In genomic region chr14:59278111-59278510, GRCh38 we compare ENCODE assay signal across 10 cellular contexts.
DNase-seq lines count a peak whose midpoint lies in the region; ATAC-seq and TF ChIP-seq lines count a peak whose summit lies in the region.
"Had no signal": no experiment of that assay in that cellular context is flagged by ENCODE, and none has a peak within 500 bp of the region (broad histone marks: within the 10 kb centered on the region; RNA-seq: fewer than 3 reads in every experiment).

No MANE protein-coding gene starts in this region.

- H3K27ac ChIP-seq in ascending aorta (peak overlapping the region; percentile 57 to 82), gastroesophageal sphincter (peak overlapping the region; percentile 58 to 79 (median 73)), thoracic aorta (peak overlapping the region; percentile 50 to 78), thyroid gland (no peak overlapping the region)

- H3K27me3 ChIP-seq in ascending aorta (no peaks in the 10 kb centered on the region), gastroesophageal sphincter (no peaks in the 10 kb centered on the region), thoracic aorta (replicated peaks; ENCODE audit: insufficient read depth) (no peaks in the 10 kb centered on the region), thyroid gland (no peaks in the 10 kb centered on the region)

- H3K27ac Mint-ChIP-seq in activated CD8-positive, alpha-beta memory T cell treated with anti-CD3 and anti-CD28 coated beads, Interleukin-2, amount 10 ng/mL, durations not matched to agents 7 days and 5 days: no peak overlapping the region

- TF ChIP-seq POLR2A in gastroesophageal sphincter (IDR thresholded peaks at IDR 0.05): no peak
- no peak for TF ChIP-seq POLR2A in thyroid gland (IDR thresholded peaks at IDR 0.05)

- WGBS in gastroesophageal sphincter (ENCODE audit: low coverage in 1 of 2), 2 donors: 24 to 25% methylated on average over 2 of the region's 2 CpGs
- WGBS in thyroid gland, 2 donors: 86 to 94% methylated on average over 2 of the region's 2 CpGs

- peaks cover 12% of the 10 kb centered on the region for H3K36me3 Mint-ChIP-seq in activated CD8-positive, alpha-beta memory T cell treated with anti-CD3 and anti-CD28 coated beads, Interleukin-2, amount 10 ng/mL, durations not matched to agents 7 days and 5 days

- H3K9me3 ChIP-seq in ascending aorta (no peaks in the 10 kb centered on the region), gastroesophageal sphincter (no peaks in the 10 kb centered on the region), thoracic aorta (no peaks in the 10 kb centered on the region), thyroid gland (no peaks in the 10 kb centered on the region)

- no peaks in the 10 kb centered on the region for H3K27me3 Mint-ChIP-seq in activated CD8-positive, alpha-beta memory T cell treated with anti-CD3 and anti-CD28 coated beads, Interleukin-2, amount 10 ng/mL, durations not matched to agents 7 days and 5 days

- no peak overlapping the region for H3K4me3 Mint-ChIP-seq in activated CD8-positive, alpha-beta memory T cell treated with anti-CD3 and anti-CD28 coated beads, Interleukin-2, amount 10 ng/mL, durations not matched to agents 7 days and 5 days

- H3K4me1 Mint-ChIP-seq in activated CD8-positive, alpha-beta memory T cell treated with anti-CD3 and anti-CD28 coated beads, Interleukin-2, amount 10 ng/mL, durations not matched to agents 7 days and 5 days: peaks cover 35% of the 10 kb centered on the region

- no peak overlapping the region for H3K4me3 ChIP-seq in ascending aorta
- H3K4me3 ChIP-seq in gastroesophageal sphincter: no peak overlapping the region
- H3K4me3 ChIP-seq in thoracic aorta: no peak overlapping the region
- no peak overlapping the region for H3K4me3 ChIP-seq in thyroid gland (replicated peaks in 1 of 3)

- H3K9me3 Mint-ChIP-seq in activated CD8-positive, alpha-beta memory T cell treated with anti-CD3 and anti-CD28 coated beads, Interleukin-2, amount 10 ng/mL, durations not matched to agents 7 days and 5 days (ENCODE audit: low read depth): no peaks in the 10 kb centered on the region

- intact Hi-C loops in ascending aorta (cut with DNase I): loop anchor here (5.0 to 10.0 kb wide), 3 partner anchors 34 to 86 kb away; no protein-coding TSS in a partner anchor
- intact Hi-C loops in thyroid gland (cut with DNase I): no loop called here

- ATAC-seq in gastroesophageal sphincter (peak; percentile 59), thoracic aorta (ENCODE audit: insufficient number of reproducible peaks, low FRiP score, low read depth) (no peak)
- ATAC-seq in activated CD8-positive, alpha-beta memory T cell treated with anti-CD3 and anti-CD28 coated beads, Interleukin-2, amount 10 ng/mL, durations not matched to agents 7 days and 5 days: no peak

- H3K4me1 ChIP-seq in ascending aorta (peaks cover 13 to 48% of the 10 kb centered on the region in 2 donors), gastroesophageal sphincter (peaks cover 28 to 76% (median 30%) of the 10 kb centered on the region in 3 donors), thoracic aorta (ENCODE audit: control insufficient read depth in 1 of 2, low read depth in 2 of 2) (peaks cover 41 to 68% of the 10 kb centered on the region in 2 donors), thyroid gland (peaks cover 18 to 21% of the 10 kb centered on the region in 2 donors)

- CTCF ChIA-PET in activated CD8-positive, alpha-beta memory T cell treated with anti-CD3 and anti-CD28 coated beads, Interleukin-2, amount 10 ng/mL, durations not matched to agents 7 days and 5 days (lab: Charles Lee): no interaction called here

- no peak for TF ChIP-seq EP300 in gastroesophageal sphincter (IDR thresholded peaks at IDR 0.05)

- no peak for TF ChIP-seq CTCF in ascending aorta (IDR thresholded peaks at IDR 0.05)
- TF ChIP-seq CTCF in gastroesophageal sphincter (IDR thresholded peaks at IDR 0.05): no peak
- TF ChIP-seq CTCF in thoracic aorta (IDR thresholded peaks at IDR 0.05): no peak
- no peak for TF ChIP-seq CTCF in thyroid gland (IDR thresholded peaks at IDR 0.05)

- DNase-seq in HS-27A (ENCODE audit: low read depth) (peak; percentile 85), ascending aorta (ENCODE audit: low spot score in 2 of 2) (no peak), thoracic aorta (ENCODE audit: low spot score) (no peak), thyroid gland (no peak)
- DNase-seq in activated T-cell treated with anti-CD3 and anti-CD28 coated beads, Interleukin-2, amount 50 U/mL, for 1 hour: no peak
- DNase-seq in activated CD4-positive, alpha-beta T cell treated with anti-CD3 and anti-CD28 coated beads for 48 hours: no peak
- no peak for DNase-seq in activated CD8-positive, alpha-beta memory T cell treated with anti-CD3 and anti-CD28 coated beads, Interleukin-2, amount 10 ng/mL, durations not matched to agents 7 days and 5 days
- DNase-seq: GDM1, SHP77 had no signal

- H3K36me3 ChIP-seq in ascending aorta: no peaks in the 10 kb centered on the region
- H3K36me3 ChIP-seq in gastroesophageal sphincter: no peaks in the 10 kb centered on the region
- no peaks in the 10 kb centered on the region for H3K36me3 ChIP-seq in thoracic aorta
- H3K36me3 ChIP-seq in thyroid gland: no peaks in the 10 kb centered on the region

Comparison
In these comparisons a context has a peak if more than half of its experiments do, and no peak if none do; other contexts are left out.
1. H3K27ac ChIP-seq: peak in ascending aorta (2 of 2), gastroesophageal sphincter (4 of 4) and thoracic aorta (2 of 2); none in thyroid gland (0 of 3).